ENCODE assay signal across 18 cellular contexts in genomic region chr2:231127936-231128335, GRCh38. TPM values are rescaled to one million over a fixed set of nuclear protein-coding genes. Genes with fewer than 3 reads are reported as not detected.
"Had no signal": no experiment of that assay in that cellular context is flagged by ENCODE, and none has a peak within 500 bp of the region (broad histone marks: within the 10 kb centered on the region; RNA-seq: fewer than 3 reads in every experiment).

No MANE protein-coding gene starts in this region.

- H3K27ac ChIP-seq: psoas muscle, stomach, vagina, VCaP had no signal

- H3K36me3 ChIP-seq: stomach, vagina had no signal

- H3K4me3 ChIP-seq: lung, psoas muscle, stomach, vagina had no signal

- DNase-seq: activated CD4-positive, alpha-beta T cell treated with anti-CD3 and anti-CD28 coated beads, Interleukin-2, amount 50 U/mL, for 48 hours; activated CD8-positive, alpha-beta memory T cell treated with anti-CD3 and anti-CD28 coated beads, Interleukin-2, amount 10 ng/mL, durations not matched to agents 7 days and 5 days; dermis blood vessel endothelial cell; effector memory CD4-positive, alpha-beta T cell; hypothalamus; islet precursor cell; occipital lobe; psoas muscle; stimulated activated CD4-positive, alpha-beta T cell treated with anti-CD3 and anti-CD28 coated beads, Interleukin-4, amount 100 ng/mL, for 24 hours; stomach; T-helper 17 cell had no signal

- H3K27me3 ChIP-seq: stomach, vagina had no signal

- FAIRE-seq: endothelial cell of umbilical vein had no signal

- ATAC-seq: activated CD8-positive, alpha-beta memory T cell treated with anti-CD3 and anti-CD28 coated beads, Interleukin-2, amount 10 ng/mL, durations not matched to agents 7 days and 5 days; psoas muscle; sciatic nerve; stimulated activated effector memory CD8-positive, alpha-beta T cell treated with anti-CD3 and anti-CD28 coated beads, Interleukin-12 subunit alpha, Interleukin-12 subunit beta, amount 100 ng/mL, for 72 hours; T-helper 17 cell had no signal

- H3K9me3 ChIP-seq: psoas muscle, stomach, vagina had no signal

RNA-seq across cellular contexts. Expression of gene HTR2B, which starts 3.1 kb away (rescaled TPM):
- total RNA-seq: activated CD8-positive, alpha-beta memory T cell treated with anti-CD3 and anti-CD28 coated beads, Interleukin-2, amount 10 ng/mL, durations not matched to agents 7 days and 5 days; T-helper 17 cell had no signal
- polyA plus RNA-seq: neural cell had no signal
